Comparison of ENCODE assay signal across 15 cellular contexts in genomic region chr7:157604661-157605381, GRCh38.
A peak's percentile ranks its signal among the peaks of the same experiment; 100 is the strongest.
DNase-seq lines count a peak whose midpoint lies in the region; ATAC-seq and TF ChIP-seq lines count a peak whose summit lies in the region.
"Had no signal": no experiment of that assay in that cellular context is flagged by ENCODE, and none has a peak within 500 bp of the region (broad histone marks: within the 10 kb centered on the region; RNA-seq: fewer than 3 reads in every experiment).

No MANE protein-coding gene starts in this region.

- DNase-seq in DND-41: no peak
- no peak for DNase-seq in neural crest cell (ENCODE audit: low read depth, low spot score)
- DNase-seq in sigmoid colon: peak; percentile 59
- no peak for DNase-seq in testis
- DNase-seq: CD8-positive, alpha-beta T cell; COR-L47; GF-D8; GM23248 had no signal

- H3K27me3 ChIP-seq in BLaER1 (no peaks in the 10 kb centered on the region), DND-41 (ENCODE audit: insufficient read depth, low read length, poor library complexity) (no peaks in the 10 kb centered on the region), sigmoid colon (peaks cover 0 to 8% (median 0%) of the 10 kb centered on the region in 3 donors), testis (no peaks in the 10 kb centered on the region)

- H4K20me1 ChIP-seq in BLaER1: no peaks in the 10 kb centered on the region
- H4K20me1 ChIP-seq in DND-41 (ENCODE audit: insufficient read depth, low read length): peaks cover 2% of the 10 kb centered on the region; the same call in 1 of the 2 replicates

- peaks cover 40% of the 10 kb centered on the region for H3K4me1 ChIP-seq in BLaER1
- H3K4me1 ChIP-seq in DND-41 (ENCODE audit: insufficient read depth, low read length): no peaks in the 10 kb centered on the region
- H3K4me1 ChIP-seq in sigmoid colon: no peaks in the 10 kb centered on the region
- H3K4me1 ChIP-seq in testis: no peaks in the 10 kb centered on the region

- peaks cover 8% of the 10 kb centered on the region for H3K36me3 Mint-ChIP-seq in neural crest cell (ENCODE audit: low read depth)
- H3K36me3 Mint-ChIP-seq: CD14-positive monocyte; CD8-positive, alpha-beta T cell; IgD-negative memory B cell had no signal

- no peak for TF ChIP-seq POLR2A in sigmoid colon (IDR thresholded peaks at IDR 0.05)
- no peak for TF ChIP-seq POLR2A in testis (IDR thresholded peaks at IDR 0.05)

- peak overlapping the region; percentile 39 for H3K4me3 Mint-ChIP-seq in neural crest cell
- H3K4me3 Mint-ChIP-seq: B cell; CD14-positive monocyte; CD8-positive, alpha-beta T cell; IgD-negative memory B cell had no signal

- no peak overlapping the region for H3K4me3 ChIP-seq in BLaER1
- H3K4me3 ChIP-seq in DND-41 (ENCODE audit: low read depth in 1 of 2, low read length in 2 of 2): no peak overlapping the region
- H3K4me3 ChIP-seq in sigmoid colon: no peak overlapping the region
- H3K4me3 ChIP-seq in testis: no peak overlapping the region
- H3K4me3 ChIP-seq: GM23248 had no signal

- no peak for TF ChIP-seq EP300 in sigmoid colon (IDR thresholded peaks at IDR 0.05)

- peaks cover 6% of the 10 kb centered on the region for H3K27me3 Mint-ChIP-seq in neural crest cell (ENCODE audit: low read depth)
- H3K27me3 Mint-ChIP-seq: B cell, IgD-negative memory B cell had no signal

- ATAC-seq in DND-41 (ENCODE audit: insufficient read depth, low read depth) (no peak), GM19463 (IDR thresholded peaks at IDR 0.05; ENCODE audit: unreplicated experiment) (no peak), HG03520 (IDR thresholded peaks at IDR 0.05; ENCODE audit: unreplicated experiment) (no peak)
- ATAC-seq: CD8-positive, alpha-beta T cell; HCT116 had no signal

- H3K9me3 Mint-ChIP-seq in neural crest cell: no peaks in the 10 kb centered on the region
- H3K9me3 Mint-ChIP-seq: CD8-positive, alpha-beta T cell had no signal

- WGBS in sigmoid colon, 2 donors: 94% methylated on average over 21 of the region's 21 CpGs
- whole genome bisulfite sequencing in testis, 2 donors: 86 to 92% methylated on average over 10 to 21 of the region's 21 CpGs

- H3K9me3 ChIP-seq in BLaER1: peaks cover 8% of the 10 kb centered on the region
- no peaks in the 10 kb centered on the region for H3K9me3 ChIP-seq in DND-41 (ENCODE audit: insufficient read depth, low read length, severe bottlenecking)
- H3K9me3 ChIP-seq in sigmoid colon: no peaks in the 10 kb centered on the region
- H3K9me3 ChIP-seq in testis: no peaks in the 10 kb centered on the region

- no peak overlapping the region for H2AFZ ChIP-seq in DND-41 (ENCODE audit: low read depth, low read length)
- H2AFZ ChIP-seq: GM23248 had no signal

- intact Hi-C loops in sigmoid colon (cut with DNase I) (no loop called here), testis (cut with DNase I; ENCODE audit: low total_unique reads) (no loop called here)

- H3K79me2 ChIP-seq in DND-41 (ENCODE audit: insufficient read depth, low read length): no peaks in the 10 kb centered on the region

- H3K4me2 ChIP-seq in BLaER1 (peak overlapping the region; percentile 22), DND-41 (ENCODE audit: insufficient read depth, low read length) (no peak overlapping the region)

- H3K9ac ChIP-seq in BLaER1: no peak overlapping the region
- no peak overlapping the region for H3K9ac ChIP-seq in DND-41 (ENCODE audit: low read depth, low read length)
- H3K9ac ChIP-seq: GM23248 had no signal

- no peak overlapping the region for H3K27ac Mint-ChIP-seq in neural crest cell (ENCODE audit: unreplicated experiment)
- H3K27ac Mint-ChIP-seq: B cell; CD14-positive monocyte; CD8-positive, alpha-beta T cell; IgD-negative memory B cell had no signal

- H3K27ac ChIP-seq in BLaER1 (no peak overlapping the region), DND-41 (ENCODE audit: low read length) (peak overlapping the region; percentile 57), sigmoid colon (no peak overlapping the region), testis (no peak overlapping the region)
- H3K27ac ChIP-seq: GM23248 had no signal

- peaks cover 13% of the 10 kb centered on the region for H3K4me1 Mint-ChIP-seq in neural crest cell
- H3K4me1 Mint-ChIP-seq: B cell, CD14-positive monocyte, IgD-negative memory B cell had no signal

- H3K36me3 ChIP-seq in BLaER1 (no peaks in the 10 kb centered on the region), DND-41 (ENCODE audit: insufficient read depth, low read length) (peaks cover 83% of the 10 kb centered on the region), sigmoid colon (no peaks in the 10 kb centered on the region), testis (ENCODE audit: low read depth, missing control alignments) (no peaks in the 10 kb centered on the region)

- TF ChIP-seq CTCF in DND-41 (IDR thresholded peaks at IDR 0.05; ENCODE audit: borderline replicate concordance, extremely low read depth, low read length, poor library complexity, severe bottlenecking) (no peak), neural crest cell (conservative IDR thresholded peaks at IDR 0.05) (no peak), sigmoid colon (IDR thresholded peaks at IDR 0.05) (no peak), testis (IDR thresholded peaks at IDR 0.05) (no peak)
